Comparison of ENCODE assay signal across 2 cellular contexts in the genomic region with DNA sequence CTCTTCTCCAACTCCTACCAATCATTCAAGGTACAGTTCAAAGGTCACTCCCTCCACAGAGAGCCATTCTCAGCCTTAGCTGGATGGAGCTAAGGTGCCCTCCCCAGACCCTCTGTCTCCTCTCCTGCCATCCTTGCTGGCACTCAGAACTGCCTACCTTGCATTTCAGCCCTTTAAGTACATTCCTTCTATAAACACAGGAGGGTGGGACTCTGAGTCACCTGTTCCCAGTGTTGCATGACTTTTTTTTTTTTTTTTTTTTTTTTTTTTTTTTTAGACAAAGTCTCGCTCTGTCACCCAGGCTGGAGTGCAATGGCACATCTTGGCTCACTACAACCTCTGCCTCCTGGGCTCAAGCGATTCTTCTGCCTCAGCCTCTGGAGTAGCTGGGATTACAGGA. TPM values are rescaled to one million over a fixed set of nuclear protein-coding genes. Genes with fewer than 3 reads are reported as not detected.
"Had no signal": no experiment of that assay in that cellular context is flagged by ENCODE, and none has a peak within 500 bp of the region (broad histone marks: within the 10 kb centered on the region; RNA-seq: fewer than 3 reads in every experiment).

No MANE protein-coding gene starts in this region.

RNA-seq across cellular contexts. Expression of gene BIK, which starts 29.9 kb away (rescaled TPM):
- total RNA-seq: posterior vena cava, sciatic nerve had no signal
